Comparison of ENCODE assay signal across 20 cellular contexts in the genomic region with DNA sequence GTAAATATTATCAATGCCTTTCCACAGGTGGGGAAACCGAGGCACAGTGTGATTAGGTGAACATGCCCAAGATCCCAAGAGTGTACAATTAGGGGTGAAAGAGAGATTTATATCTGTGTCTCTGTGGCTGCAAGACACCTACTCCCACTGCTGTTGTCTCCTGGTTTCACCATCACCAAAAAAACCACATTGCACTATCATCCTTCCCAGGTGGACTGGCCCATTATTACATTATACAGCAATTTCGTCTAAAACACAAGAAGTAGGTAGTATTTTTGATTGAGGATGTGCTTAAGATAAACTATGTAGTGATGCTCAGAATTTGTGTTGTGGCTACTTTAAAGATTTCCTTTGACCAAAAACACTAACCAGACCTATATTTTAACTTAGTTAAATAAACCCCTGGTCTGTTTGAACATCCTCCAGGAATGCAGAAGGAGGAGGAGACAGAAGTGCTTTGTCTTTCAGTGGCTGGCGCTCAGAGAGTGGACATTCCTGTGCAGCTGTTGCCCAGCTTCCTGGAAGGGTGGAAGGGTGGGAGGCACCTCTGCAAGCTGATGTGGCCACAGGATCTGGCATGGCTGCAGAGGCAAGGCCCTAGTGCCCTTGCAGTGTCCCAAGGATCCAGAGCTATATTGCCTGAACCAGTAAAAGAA. TPM values are rescaled to one million over a fixed set of nuclear protein-coding genes. Genes with fewer than 3 reads are reported as not detected.
DNase-seq lines count a peak whose midpoint lies in the region; ATAC-seq and TF ChIP-seq lines count a peak whose summit lies in the region.
"Had no signal": no experiment of that assay in that cellular context is flagged by ENCODE, and none has a peak within 500 bp of the region (broad histone marks: within the 10 kb centered on the region; RNA-seq: fewer than 3 reads in every experiment).

No MANE protein-coding gene starts in this region.

- no peak overlapping the region for H3K14ac ChIP-seq in mesenchymal stem cell (ENCODE audit: low read length in 2 of 2)

- H3K18ac ChIP-seq in mesenchymal stem cell (ENCODE audit: low read depth in 1 of 2, low read length in 2 of 2) = peak overlapping the region; percentile 29 to 55

- H3K36me3 ChIP-seq in MG63 (peaks cover 45% of the 10 kb centered on the region), mesenchymal stem cell (ENCODE audit: control insufficient read depth in 1 of 2, insufficient read depth in 2 of 2, low read depth in 1 of 2, low read length in 2 of 2) (peaks cover 8 to 16% of the 10 kb centered on the region in 2 experiments)

- no peaks in the 10 kb centered on the region for H3K27me3 Mint-ChIP-seq in chondrocyte (ENCODE audit: low read depth)

- no peak overlapping the region for H3K4me3 Mint-ChIP-seq in chondrocyte (ENCODE audit: unreplicated experiment)
- H3K4me3 Mint-ChIP-seq: activated CD8-positive, alpha-beta memory T cell treated with anti-CD3 and anti-CD28 coated beads, Interleukin-2, amount 10 ng/mL, durations not matched to agents 7 days and 5 days had no signal

- no peak for DNase-seq in AG04450 (ENCODE audit: low read depth, low spot score)
- peak; percentile 81 for DNase-seq in MG63
- no peak for DNase-seq in chondrocyte (ENCODE audit: low spot score)
- DNase-seq in mesenchymal stem cell = no peak
- DNase-seq in HUDEP-2 (lab: John Stamatoyannopoulos, UW; ENCODE audit: unreplicated experiment in 76 of 76) = no peak
- DNase-seq in mucosa of gallbladder (ENCODE audit: low spot score) = no peak
- DNase-seq in DMS53 (lab: John Stamatoyannopoulos, UW) = no peak
- DNase-seq: activated CD8-positive, alpha-beta memory T cell treated with anti-CD3 and anti-CD28 coated beads, Interleukin-2, amount 10 ng/mL, durations not matched to agents 7 days and 5 days; activated naive CD4-positive, alpha-beta T cell treated with Interleukin-2 at 50 U/mL for 16 hours; central memory CD4-positive, alpha-beta T cell; KBM-7; lower lobe of right lung; NCI-H146; NCI-H510A treated with DMSO at 0.1 percent for 48 hours; PC-9; stimulated activated naive CD4-positive, alpha-beta T cell treated with Interleukin-2 at 50 U/mL for 16 hours; T-helper 1 cell had no signal

- no peak for ATAC-seq in HG03045 (IDR thresholded peaks at IDR 0.05; ENCODE audit: unreplicated experiment)
- ATAC-seq: activated CD8-positive, alpha-beta memory T cell treated with anti-CD3 and anti-CD28 coated beads, Interleukin-2, amount 10 ng/mL, durations not matched to agents 7 days and 5 days had no signal

- H2BK12ac ChIP-seq in mesenchymal stem cell (ENCODE audit: low read length in 2 of 2) = peak overlapping the region in 1 of 2 experiments; percentile 21

- H2BK15ac ChIP-seq in mesenchymal stem cell (ENCODE audit: low read depth, poor library complexity, severe bottlenecking) = no peak overlapping the region

- H3K27ac Mint-ChIP-seq in chondrocyte (ENCODE audit: unreplicated experiment) = peak overlapping the region; percentile 66
- H3K27ac Mint-ChIP-seq: activated CD8-positive, alpha-beta memory T cell treated with anti-CD3 and anti-CD28 coated beads, Interleukin-2, amount 10 ng/mL, durations not matched to agents 7 days and 5 days had no signal

- no peak overlapping the region for H3K4me2 ChIP-seq in mesenchymal stem cell (ENCODE audit: low read length, poor library complexity, severe bottlenecking)
- H3K4me2 ChIP-seq: PC-9 had no signal

- no peaks in the 10 kb centered on the region for H3K9me3 ChIP-seq in AG04450 (ENCODE audit: control insufficient read depth, insufficient read depth, low read length)
- H3K9me3 ChIP-seq in MG63 = no peaks in the 10 kb centered on the region
- no peaks in the 10 kb centered on the region for H3K9me3 ChIP-seq in mesenchymal stem cell (ENCODE audit: control insufficient read depth, low read length)
- H3K9me3 ChIP-seq: lower lobe of right lung, vagina had no signal

- peak overlapping the region; percentile 47 for H3K27ac ChIP-seq in AG04450 (ENCODE audit: low read depth, low read length)
- peak overlapping the region; percentile 86 for H3K27ac ChIP-seq in mesenchymal stem cell (ENCODE audit: low read length, poor library complexity, severe bottlenecking)
- H3K27ac ChIP-seq: lower lobe of right lung, PC-9, skin epidermis, vagina had no signal

- 31% methylated on average over 1 of the region's 3 CpGs for WGBS in mesenchymal stem cell

- no peak overlapping the region for H2BK120ac ChIP-seq in mesenchymal stem cell (ENCODE audit: low read depth, low read length)

- no peak overlapping the region for H3K23ac ChIP-seq in mesenchymal stem cell (ENCODE audit: low read length in 2 of 2)

- H3K4ac ChIP-seq in mesenchymal stem cell (ENCODE audit: low read depth in 1 of 2, low read length in 2 of 2) = peak overlapping the region in 1 of 2 experiments; percentile 53

- peaks cover 13% of the 10 kb centered on the region for H3K4me1 ChIP-seq in mesenchymal stem cell (ENCODE audit: control insufficient read depth, insufficient read depth, low read depth, low read length)

- no peaks in the 10 kb centered on the region for H3K9me3 Mint-ChIP-seq in chondrocyte (ENCODE audit: low read depth)

- no peak overlapping the region for H2AFZ ChIP-seq in mesenchymal stem cell (ENCODE audit: low read depth, low read length)
- H2AFZ ChIP-seq: PC-9 had no signal

- no peak overlapping the region for H2BK5ac ChIP-seq in mesenchymal stem cell (ENCODE audit: low read depth, low read length, poor library complexity, severe bottlenecking)

- H4K8ac ChIP-seq in mesenchymal stem cell (ENCODE audit: low read length) = peak overlapping the region; percentile 82

- no peak overlapping the region for H3K9ac ChIP-seq in mesenchymal stem cell (ENCODE audit: low read length)

- no peak overlapping the region for H3K4me3 ChIP-seq in AG04450 (ENCODE audit: low read depth, low read length)
- no peak overlapping the region for H3K4me3 ChIP-seq in MG63
- H3K4me3 ChIP-seq in mesenchymal stem cell (ENCODE audit: insufficient read depth in 1 of 2, low read depth in 1 of 2, low read length in 2 of 2) = no peak overlapping the region
- H3K4me3 ChIP-seq: lower lobe of right lung, PC-9, skin epidermis, vagina had no signal

- no peak overlapping the region for H4K91ac ChIP-seq in mesenchymal stem cell (ENCODE audit: low read length)

- peak overlapping the region; percentile 82 for H2AK5ac ChIP-seq in mesenchymal stem cell (ENCODE audit: low read length, severe bottlenecking)

- peaks cover 29% of the 10 kb centered on the region for H3K36me3 Mint-ChIP-seq in chondrocyte (ENCODE audit: low read depth)

- peaks cover 83% of the 10 kb centered on the region for H3K4me1 Mint-ChIP-seq in chondrocyte (ENCODE audit: low read depth)
- H3K4me1 Mint-ChIP-seq: activated CD8-positive, alpha-beta memory T cell treated with anti-CD3 and anti-CD28 coated beads, Interleukin-2, amount 10 ng/mL, durations not matched to agents 7 days and 5 days had no signal

- peaks cover 19% of the 10 kb centered on the region for H3K79me1 ChIP-seq in mesenchymal stem cell (replicated peaks; ENCODE audit: low read length, poor library complexity, severe bottlenecking)

- CTCF ChIA-PET in AG04450 (lab: Charles Lee) = no interaction called here

- H3K27me3 ChIP-seq in AG04450 (ENCODE audit: control insufficient read depth, insufficient read depth, low read length) (no peaks in the 10 kb centered on the region), MG63 (no peaks in the 10 kb centered on the region), mesenchymal stem cell (ENCODE audit: control insufficient read depth in 1 of 2, insufficient read depth in 1 of 2, low read length in 2 of 2) (no peaks in the 10 kb centered on the region)
- H3K27me3 ChIP-seq: vagina had no signal

- no peak for TF ChIP-seq CTCF in AG04450 (IDR thresholded peaks at IDR 0.05; ENCODE audit: low read depth, low read length)
- TF ChIP-seq CTCF in chondrocyte (IDR thresholded peaks at IDR 0.05) = no peak

- POLR2A ChIA-PET in AG04450 (lab: Yijun Ruan, JAX) = interaction anchor here (1.0 to 1.2 kb wide), 2 partner anchors 23 to 96 kb away, joined by 3 read pairs; partner anchors contain the start of gene GOPC

RNA-seq across cellular contexts. Expression of gene DCBLD1, which starts 23.8 kb away (rescaled TPM):
- polyA plus RNA-seq in AG04450 (2011; rRNA removed) = 14.9 and 19.0 TPM in 2 replicates
- 16.6 and 17.3 TPM in 2 replicates for polyA minus RNA-seq in AG04450 (2011; rRNA and poly(A)+ RNA removed)
- 20.9 and 34.8 TPM in 2 replicates for total RNA-seq in MG63 (2014; rRNA removed; shearing (Covaris generic); ENCODE audit: low replicate concordance)
- total RNA-seq in chondrocyte (32.2 to 39.3 TPM (median 33.3 TPM) in 3 replicates), mucosa of gallbladder (11.7 TPM)
- polyA plus RNA-seq in mesenchymal stem cell (2013, experiment 1 of 2) = 58.0 TPM
- polyA plus RNA-seq in mesenchymal stem cell (2013, experiment 2 of 2) = 59.6 TPM
